Comparison of ENCODE assay signal across 11 cellular contexts in the genomic region with DNA sequence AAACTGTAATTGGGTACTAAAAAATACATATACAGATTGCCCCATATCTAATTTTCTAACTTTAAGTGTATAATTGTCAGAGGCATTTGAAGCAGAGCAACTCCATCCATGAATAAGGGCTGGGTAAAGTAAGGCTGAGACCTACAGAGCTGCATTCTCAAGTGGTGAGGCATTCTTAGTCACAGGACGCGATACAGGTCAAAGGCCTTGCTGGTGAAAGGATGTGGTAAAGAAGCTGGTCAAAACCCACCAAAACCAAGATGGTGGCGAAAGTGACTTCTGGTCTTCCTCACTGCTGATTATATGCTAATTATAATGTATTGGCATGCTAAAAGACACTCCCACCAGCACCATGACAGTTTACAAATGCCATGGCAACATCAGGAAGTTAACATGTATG. TPM values are rescaled to one million over a fixed set of nuclear protein-coding genes. Genes with fewer than 3 reads are reported as not detected.
DNase-seq lines count a peak whose midpoint lies in the region; ATAC-seq and TF ChIP-seq lines count a peak whose summit lies in the region.
"Had no signal": no experiment of that assay in that cellular context is flagged by ENCODE, and none has a peak within 500 bp of the region (broad histone marks: within the 10 kb centered on the region; RNA-seq: fewer than 3 reads in every experiment).

No MANE protein-coding gene starts in this region.

- H3K4me2 ChIP-seq in GM23248 (ENCODE audit: unreplicated experiment), result peak overlapping the region; percentile 35

- H4K20me1 ChIP-seq in GM23248 (ENCODE audit: insufficient read depth), result no peaks in the 10 kb centered on the region

- peaks cover 46% of the 10 kb centered on the region; the same call in 1 of the 2 replicates for H3K79me2 ChIP-seq in GM23248 (ENCODE audit: insufficient read depth)

- H3K4me1 ChIP-seq in GM23248 (ENCODE audit: insufficient read depth), result peaks cover 58% of the 10 kb centered on the region

- H3K9me2 ChIP-seq in GM23248 (ENCODE audit: insufficient read depth), result no peaks in the 10 kb centered on the region

- in situ Hi-C loops in GM23248 (cut with MboI), result no loop called here

- H3K36me3 Mint-ChIP-seq in T-helper 17 cell (ENCODE audit: low read depth), result no peaks in the 10 kb centered on the region
- H3K36me3 Mint-ChIP-seq: T-cell had no signal

- no peaks in the 10 kb centered on the region for H3K36me3 ChIP-seq in GM23248 (ENCODE audit: low read depth)

- 0 out of 2 replicates have a peak overlapping the region, but pooled peaks have one; percentile 7 for H3K9ac ChIP-seq in GM23248

- H3K4me3 Mint-ChIP-seq in T-helper 17 cell, result no peak overlapping the region
- H3K4me3 Mint-ChIP-seq: central memory CD8-positive, alpha-beta T cell; T-cell had no signal

- ATAC-seq in T-helper 17 cell, result no peak
- ATAC-seq: T-cell had no signal

- 3 to 6% methylated on average over 3 of the region's 3 CpGs for WGBS in GM23248 (ENCODE audit: low coverage in 1 of 2, low lambda C conversion rate in 2 of 2, missing lambda C conversion rate in 2 of 2), 2 experiments

- DNase-seq in GM23248, result peak; percentile 80
- peak; percentile 85 for DNase-seq in NCI-H226
- peak; percentile 93 for DNase-seq in choroid plexus epithelial cell (ENCODE audit: low read depth)
- DNase-seq in pulmonary artery endothelial cell (ENCODE audit: low read depth, low spot score), result peak; percentile 39
- DNase-seq in NCI-H2107 (lab: John Stamatoyannopoulos, UW), result no peak
- no peak for DNase-seq in NOMO-1 (lab: John Stamatoyannopoulos, UW; ENCODE audit: unreplicated experiment in 2 of 2)
- no peak for DNase-seq in T-helper 17 cell
- DNase-seq: NCI-H2171; stimulated activated CD4-positive, alpha-beta T cell treated with anti-CD3 and anti-CD28 coated beads, Interleukin-1b, Interleukin-23, amount 100 ng/mL, for 48 hours; T-cell had no signal

- no peaks in the 10 kb centered on the region for H3K9me3 ChIP-seq in GM23248 (ENCODE audit: low read depth)
- H3K9me3 ChIP-seq in T-helper 17 cell (ENCODE audit: control insufficient read depth, low read length, poor library complexity, severe bottlenecking), result no peaks in the 10 kb centered on the region

- H3K4me1 Mint-ChIP-seq in T-helper 17 cell, result no peaks in the 10 kb centered on the region
- H3K4me1 Mint-ChIP-seq: central memory CD8-positive, alpha-beta T cell; T-cell had no signal

- H3K27me3 Mint-ChIP-seq in T-helper 17 cell, result no peaks in the 10 kb centered on the region
- H3K27me3 Mint-ChIP-seq: central memory CD8-positive, alpha-beta T cell; T-cell had no signal

- no peak overlapping the region for H2AFZ ChIP-seq in GM23248

- peak overlapping the region; percentile 92 for H3K27ac ChIP-seq in GM23248

- TF ChIP-seq CTCF in choroid plexus epithelial cell (conservative IDR thresholded peaks at IDR 0.05; ENCODE audit: low read depth, low read length), result no peak

- no peak overlapping the region for H3K27ac Mint-ChIP-seq in T-helper 17 cell
- H3K27ac Mint-ChIP-seq: T-cell had no signal

- no peaks in the 10 kb centered on the region for H3K27me3 ChIP-seq in GM23248 (replicated peaks; ENCODE audit: insufficient read depth)

- H3K4me3 ChIP-seq in GM23248 (no peak overlapping the region), choroid plexus epithelial cell (ENCODE audit: low read depth, low read length) (no peak overlapping the region)

- H3F3A ChIP-seq in GM23248 (ENCODE audit: insufficient read depth), result peaks cover 57% of the 10 kb centered on the region

RNA-seq across cellular contexts. Expression of a gene that starts 50.0 kb away (rescaled TPM):
- total RNA-seq in GM23248 (2014; rRNA removed; shearing (Covaris generic)), result 82.1 and 83.4 TPM in 2 replicates
- 11.6 and 13.8 TPM in 2 replicates for polyA plus RNA-seq in GM23248 (2016; fragmentation: Nextera tagmentation; extraction: Ambion mirVana)
- 5.7 and 12.5 TPM in 2 replicates for total RNA-seq in pulmonary artery endothelial cell
- total RNA-seq in T-helper 17 cell, result 1 to 10 TPM in 1 of 2 donors, under 1 TPM in 1; 0.26 to 1.4 TPM

Comparison
In these comparisons a context has a peak if more than half of its experiments do, and no peak if none do; other contexts are left out.
1. DNase-seq: peak in GM23248 (single experiment), NCI-H226 (single experiment), choroid plexus epithelial cell (single experiment) and pulmonary artery endothelial cell (single experiment); none in NCI-H2107 (single experiment), NOMO-1 (0 of 2) and T-helper 17 cell (0 of 3).